In the genomic region with DNA sequence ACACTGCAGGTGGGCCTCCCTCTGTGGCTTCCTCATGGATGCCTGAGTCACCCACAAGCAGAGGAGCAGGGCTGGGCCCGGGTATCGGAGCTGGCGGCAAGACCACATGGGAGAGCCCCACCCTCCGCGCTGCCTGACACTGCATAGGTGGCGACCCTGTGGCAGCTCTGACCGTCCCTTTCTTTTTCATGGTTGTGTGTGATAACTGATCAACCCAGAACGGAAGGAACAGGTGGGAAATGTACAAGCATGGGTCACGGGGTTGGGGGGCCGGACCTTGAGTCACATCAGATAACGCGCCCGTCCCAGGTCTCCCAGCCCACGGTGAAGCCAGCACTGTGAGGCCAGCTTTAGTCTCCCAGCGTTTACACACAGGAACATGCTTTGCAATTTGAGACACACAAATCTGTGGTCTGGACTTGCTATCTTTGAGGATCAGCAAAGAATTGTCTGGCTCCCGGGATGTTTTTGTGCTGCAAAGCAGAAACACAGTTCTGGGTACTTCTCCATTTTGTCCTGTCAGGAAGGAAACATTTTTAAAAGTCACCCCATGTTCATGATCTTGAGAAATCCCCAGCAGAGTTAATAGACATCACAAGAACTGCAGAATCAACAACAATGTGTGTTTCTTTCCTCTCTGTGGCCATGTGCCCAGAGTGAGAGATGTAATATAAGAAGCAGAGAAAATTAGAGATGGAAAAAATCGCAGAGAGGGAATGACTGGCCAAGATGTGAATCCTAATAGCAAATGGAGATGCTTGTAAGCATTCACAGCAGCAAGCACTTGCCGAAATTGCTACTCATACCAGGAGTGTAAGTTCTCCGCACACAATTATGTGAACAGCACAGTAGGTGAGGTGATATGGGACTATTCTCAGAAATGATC, we compare ENCODE assay signal across 7 cellular contexts.
A peak's percentile ranks its signal among the peaks of the same experiment; 100 is the strongest.
DNase-seq lines count a peak whose midpoint lies in the region; ATAC-seq, FAIRE-seq and TF ChIP-seq lines count a peak whose summit lies in the region.

No MANE protein-coding gene starts in this region.

- H3K27ac ChIP-seq in angular gyrus (ENCODE audit: low read depth, low read length): peak overlapping the region; percentile 60

- no peak for TF ChIP-seq CTCF in LNCaP clone FGC (IDR thresholded peaks at IDR 0.05; ENCODE audit: control insufficient read depth, extremely low read depth, insufficient read depth)

- TF ChIP-seq POLR2A in GM12892 (IDR thresholded peaks at IDR 0.05; ENCODE audit: low read depth, low read length): no peak

- peak; percentile 93 for FAIRE-seq in GM12892 (lab: Jason Lieb, UNC)

- H3K4me3 ChIP-seq in LNCaP clone FGC (ENCODE audit: low read depth, low read length): no peak overlapping the region

- ATAC-seq in GM21528 (IDR thresholded peaks at IDR 0.05; ENCODE audit: low FRiP score, unreplicated experiment): peak; percentile 90

- DNase-seq in GM12892 (ENCODE audit: insufficient read length) (peak; percentile 40), LNCaP clone FGC (ENCODE audit: low read depth) (peak; percentile 48), left kidney (ENCODE audit: low read depth, low spot score) (peak; percentile 62), cerebellum (ENCODE audit: low spot score) (no peak)
- DNase-seq in stimulated activated CD8-positive, alpha-beta memory T cell treated with anti-CD3 and anti-CD28 coated beads, Interleukin-7, amount 100 ng/mL, for 24 hours (ENCODE audit: low read depth): peak; percentile 0
